8 cellular contexts compared by ENCODE assay signal in genomic region chr7:35624299-35625186, GRCh38.
DNase-seq lines count a peak whose midpoint lies in the region; ATAC-seq and TF ChIP-seq lines count a peak whose summit lies in the region.

No MANE protein-coding gene starts in this region.

- H3K9me3 Mint-ChIP-seq in Caco-2 (ENCODE audit: unreplicated experiment) = no peaks in the 10 kb centered on the region
- H3K9me3 Mint-ChIP-seq in T-helper 2 cell treated with Interferon-gamma antibody and Interleukin-4, amounts not matched to agents 5 μg/mL and 100 μg/mL, for 36 hours = no peaks in the 10 kb centered on the region

- DNase-seq in Caco-2 (peak; percentile 62 to 67), NCI-H82 (lab: John Stamatoyannopoulos, UW) (peak; percentile 77), activated T-cell treated with anti-CD3 and anti-CD28 coated beads for 48 hours (ENCODE audit: low read depth) (peak; percentile 17), foreskin keratinocyte (peak in 1 of 2 donors; percentile 17), osteoblast (ENCODE audit: insufficient read length, low spot score, missing footprints) (peak; percentile 68)
- DNase-seq in T-helper 2 cell treated with Interferon-gamma antibody and Interleukin-4, amounts not matched to agents 5 μg/mL and 100 μg/mL, for 36 hours (ENCODE audit: low spot score) = no peak

- no peaks in the 10 kb centered on the region for H3K36me3 ChIP-seq in Caco-2 (ENCODE audit: control insufficient read depth, insufficient read depth, low read length)
- peaks cover 13% of the 10 kb centered on the region for H3K36me3 ChIP-seq in osteoblast (ENCODE audit: insufficient read depth, low read length)

- H3K27ac ChIP-seq in foreskin keratinocyte (no peak overlapping the region), osteoblast (ENCODE audit: low read depth, low read length) (no peak overlapping the region)

- CTCF ChIA-PET in Caco-2 (lab: Charles Lee) = interaction anchor here (0.6 to 2.4 kb wide), 7 partner anchors 31 to 460 kb away, joined by 3 to 19 read pairs (median 4); partner anchors contain the start of gene SEPTIN7

- H3K9me3 ChIP-seq in Caco-2 (no peaks in the 10 kb centered on the region), osteoblast (ENCODE audit: low read depth, low read length) (no peaks in the 10 kb centered on the region)

- peaks cover 7% of the 10 kb centered on the region for H3K36me3 Mint-ChIP-seq in Caco-2 (ENCODE audit: insufficient read depth, unreplicated experiment)
- no peaks in the 10 kb centered on the region for H3K36me3 Mint-ChIP-seq in T-helper 2 cell treated with Interferon-gamma antibody and Interleukin-4, amounts not matched to agents 5 μg/mL and 100 μg/mL, for 36 hours (ENCODE audit: low read depth)

- H3K4me1 ChIP-seq in Caco-2 (no peaks in the 10 kb centered on the region), foreskin keratinocyte (no peaks in the 10 kb centered on the region), osteoblast (ENCODE audit: insufficient read depth, low read length) (no peaks in the 10 kb centered on the region)

- POLR2A ChIA-PET in Caco-2 (lab: Charles Lee) = no interaction called here

- H4K20me1 ChIP-seq in osteoblast (ENCODE audit: insufficient read depth, low read length) = no peaks in the 10 kb centered on the region

- H3K4me1 Mint-ChIP-seq in Caco-2 (ENCODE audit: low read depth, unreplicated experiment) = no peaks in the 10 kb centered on the region
- no peaks in the 10 kb centered on the region for H3K4me1 Mint-ChIP-seq in T-helper 2 cell treated with Interferon-gamma antibody and Interleukin-4, amounts not matched to agents 5 μg/mL and 100 μg/mL, for 36 hours (ENCODE audit: low read depth)

- BruUV-seq in Caco-2 (replicated peaks; lab: Mats Ljungman, UMichigan) = no TSS peak

- TF ChIP-seq CTCF in Caco-2 (IDR thresholded peaks at IDR 0.05; ENCODE audit: insufficient read depth in 1 of 2, low read depth in 1 of 2, low read length in 1 of 2, severe bottlenecking in 1 of 2, unreplicated experiment in 1 of 2) = peak; percentile 88 to 90
- TF ChIP-seq CTCF in foreskin keratinocyte (conservative IDR thresholded peaks at IDR 0.05) = peak; percentile 83
- TF ChIP-seq CTCF in osteoblast (IDR thresholded peaks at IDR 0.05; ENCODE audit: extremely low read depth, low read depth, low read length) = peak; percentile 87

- H3K4me3 Mint-ChIP-seq in Caco-2 (ENCODE audit: unreplicated experiment) = no peak overlapping the region
- no peak overlapping the region for H3K4me3 Mint-ChIP-seq in T-helper 2 cell treated with Interferon-gamma antibody and Interleukin-4, amounts not matched to agents 5 μg/mL and 100 μg/mL, for 36 hours

- no peak overlapping the region for H3K27ac Mint-ChIP-seq in Caco-2 (ENCODE audit: unreplicated experiment)
- H3K27ac Mint-ChIP-seq in T-helper 2 cell treated with Interferon-gamma antibody and Interleukin-4, amounts not matched to agents 5 μg/mL and 100 μg/mL, for 36 hours = no peak overlapping the region

- H2AFZ ChIP-seq in osteoblast (ENCODE audit: low read length) = no peak overlapping the region

- peaks cover 3% of the 10 kb centered on the region for H3K27me3 Mint-ChIP-seq in Caco-2 (ENCODE audit: insufficient read depth, unreplicated experiment)
- peaks cover 2% of the 10 kb centered on the region for H3K27me3 Mint-ChIP-seq in T-helper 2 cell treated with Interferon-gamma antibody and Interleukin-4, amounts not matched to agents 5 μg/mL and 100 μg/mL, for 36 hours (ENCODE audit: low read depth)

- H3K27me3 ChIP-seq in Caco-2 (replicated peaks; ENCODE audit: control insufficient read depth, insufficient read depth, low read length) = no peaks in the 10 kb centered on the region
- no peaks in the 10 kb centered on the region for H3K27me3 ChIP-seq in foreskin keratinocyte
- no peaks in the 10 kb centered on the region for H3K27me3 ChIP-seq in osteoblast (ENCODE audit: insufficient read depth, low read length)

- no peaks in the 10 kb centered on the region for H3K79me2 ChIP-seq in osteoblast (ENCODE audit: insufficient read depth, low read length)

- peak overlapping the region; percentile 32 for H3K4me2 ChIP-seq in osteoblast (ENCODE audit: insufficient read depth, low read length)

- intact Hi-C loops in Caco-2 (cut with micrococcal nuclease; ENCODE audit: unreplicated experiment) = loop anchor here (1.0 to 10.0 kb wide), 6 partner anchors 87 to 550 kb away; no protein-coding TSS in a partner anchor

- peak; percentile 89 for ATAC-seq in GM19351 (IDR thresholded peaks at IDR 0.05; ENCODE audit: unreplicated experiment)
- peak; percentile 88 for ATAC-seq in HG03432 (IDR thresholded peaks at IDR 0.05; ENCODE audit: unreplicated experiment)
- peak; percentile 91 for ATAC-seq in foreskin keratinocyte

- no peak overlapping the region for H3K4me3 ChIP-seq in Caco-2 (ENCODE audit: low read depth, low read length)
- no peak overlapping the region for H3K4me3 ChIP-seq in osteoblast (ENCODE audit: insufficient read depth, low read length)
